In the genomic region with DNA sequence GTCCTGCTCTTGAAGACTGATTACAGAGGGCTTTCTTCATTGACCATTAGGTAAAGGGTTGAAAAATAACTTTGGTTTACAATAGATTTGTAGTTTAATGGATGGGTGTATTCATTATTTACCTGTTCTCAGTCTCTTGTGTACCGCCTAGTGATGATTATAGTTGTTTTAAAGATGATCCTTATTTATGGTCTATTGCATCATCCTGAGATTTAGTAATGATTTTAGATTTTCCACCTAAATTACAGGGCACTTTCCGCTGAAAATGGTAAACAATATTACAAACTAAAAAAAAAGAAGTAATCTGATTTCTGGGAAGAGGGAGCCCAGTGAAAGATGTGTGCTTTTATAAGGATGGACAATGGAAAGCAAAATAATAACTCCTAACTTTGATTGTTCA, we compare ENCODE assay signal across 23 cellular contexts.
"Had no signal": no experiment of that assay in that cellular context is flagged by ENCODE, and none has a peak within 500 bp of the region (broad histone marks: within the 10 kb centered on the region; RNA-seq: fewer than 3 reads in every experiment).

No MANE protein-coding gene starts in this region.

- H3K4me1 ChIP-seq: SJCRH30 had no signal

- H3K9ac ChIP-seq: KMS-11 had no signal

- H3K27me3 ChIP-seq: SJCRH30 had no signal

- H3K4me2 ChIP-seq: KMS-11 had no signal

- H3K9me3 ChIP-seq: SJCRH30 had no signal

- DNase-seq: Kasumi-1; MM.1S; NCI-H1092 treated with DMSO at 0.1 percent for 48 hours; NCI-H1436; NCI-H187; NCI-H2029; NCI-H2081 treated with DMSO at 0.1 percent for 48 hours; NCI-H2171; NCI-H226; NCI-H446; NCI-H510A; NCI-H524 treated with DMSO at 0.1 percent for 48 hours; NCI-H69; NCI-H774; NK-92 treated with Interleukin-12 subunit alpha and Interleukin-12 subunit beta, amount 100 ng/mL, for 24 hours; PC-3; SHP77 treated with DMSO at 0.1 percent for 48 hours; SJCRH30 had no signal

- ATAC-seq: Panc1, PC-3, Right ventricle myocardium inferior had no signal

- H3K36me3 ChIP-seq: SJCRH30 had no signal

- H3K27ac ChIP-seq: HL-60, KMS-11, SJCRH30 had no signal

- FAIRE-seq: HTR-8/SVneo had no signal

- H3K4me3 ChIP-seq: SJCRH30 had no signal
